In genomic region chr12:23640754-23641153, GRCh38 we compare ENCODE assay signal across 15 cellular contexts.
DNase-seq lines count a peak whose midpoint lies in the region; ATAC-seq, FAIRE-seq and TF ChIP-seq lines count a peak whose summit lies in the region.
"Had no signal": no experiment of that assay in that cellular context is flagged by ENCODE, and none has a peak within 500 bp of the region (broad histone marks: within the 10 kb centered on the region; RNA-seq: fewer than 3 reads in every experiment).

No MANE protein-coding gene starts in this region.

- H4K20me1 ChIP-seq in neural progenitor cell (ENCODE audit: low read depth): no peaks in the 10 kb centered on the region

- no peak for DNase-seq in HTR-8/SVneo (ENCODE audit: insufficient read length, low spot score)
- peak; percentile 99 for DNase-seq in NCI-H2107 treated with DMSO at 0.1 percent for 48 hours (lab: John Stamatoyannopoulos, UW; ENCODE audit: unreplicated experiment)
- peak; percentile 91 for DNase-seq in neural progenitor cell (ENCODE audit: low spot score)
- DNase-seq in EL: no peak
- DNase-seq in NCI-H226: no peak
- no peak for DNase-seq in psoas muscle
- DNase-seq: activated CD8-positive, alpha-beta memory T cell treated with anti-CD3 and anti-CD28 coated beads for 24 hours; activated effector memory CD4-positive, alpha-beta T cell treated with anti-CD3 and anti-CD28 coated beads, Interleukin-2, amount 50 U/mL, for 16 hours; DMS79 treated with DMSO at 0.1 percent for 48 hours; testis had no signal

- H3K9me3 Mint-ChIP-seq in brain: peaks cover 4 to 9% (median 9%) of the 10 kb centered on the region in 5 experiments
- H3K9me3 Mint-ChIP-seq in neural progenitor cell: peaks cover 12% of the 10 kb centered on the region

- H3K27ac ChIP-seq in neural progenitor cell (peak overlapping the region; percentile 98), psoas muscle (no peak overlapping the region)
- H3K27ac ChIP-seq: ascending aorta, SK-N-MC, testis, VCaP had no signal

- H2AFZ ChIP-seq in neural progenitor cell (replicated peaks): no peak overlapping the region

- WGBS in psoas muscle, 3 donors: 62 to 67% (median 66%) methylated on average over 4 of the region's 4 CpGs

- intact Hi-C loops in psoas muscle (cut with DNase I): no loop called here

- FAIRE-seq in HTR-8/SVneo (lab: Jason Lieb, UNC): peak; percentile 26

- H3F3A ChIP-seq in neural progenitor cell (ENCODE audit: low read depth): peaks cover 45% of the 10 kb centered on the region

- peaks cover 35% of the 10 kb centered on the region for H3K36me3 Mint-ChIP-seq in brain
- H3K36me3 Mint-ChIP-seq in neural progenitor cell: peaks cover 27% of the 10 kb centered on the region

- no peak for ATAC-seq in GM21515 (IDR thresholded peaks at IDR 0.05; ENCODE audit: unreplicated experiment)
- no peak for ATAC-seq in psoas muscle

- H3K27ac Mint-ChIP-seq in brain (peak overlapping the region; percentile 77 to 95 (median 85)), neural progenitor cell (peak overlapping the region; percentile 83)

- peak overlapping the region; percentile 73 for H3K4me2 ChIP-seq in neural progenitor cell

- no peaks in the 10 kb centered on the region for H3K79me2 ChIP-seq in neural progenitor cell (ENCODE audit: low read depth)

- H3K4me3 Mint-ChIP-seq in brain: peak overlapping the region in 4 of 5 experiments; percentile 58 to 78 (median 63)
- H3K4me3 Mint-ChIP-seq in neural progenitor cell: peak overlapping the region; percentile 48

- peak overlapping the region; percentile 22 for H3K4me3 ChIP-seq in neural progenitor cell
- no peak overlapping the region for H3K4me3 ChIP-seq in psoas muscle
- H3K4me3 ChIP-seq: ascending aorta, SK-N-MC, testis had no signal

- peaks cover 46% of the 10 kb centered on the region for H3K4me1 ChIP-seq in neural progenitor cell
- no peaks in the 10 kb centered on the region for H3K4me1 ChIP-seq in psoas muscle
- H3K4me1 ChIP-seq: ascending aorta, testis had no signal

- H3K27me3 Mint-ChIP-seq in brain (no peaks in the 10 kb centered on the region), neural progenitor cell (ENCODE audit: insufficient read depth, low read depth) (no peaks in the 10 kb centered on the region)

- H3K27me3 ChIP-seq in neural progenitor cell (no peaks in the 10 kb centered on the region), psoas muscle (ENCODE audit: insufficient read depth in 3 of 3, low read length in 2 of 3) (no peaks in the 10 kb centered on the region)
- H3K27me3 ChIP-seq: ascending aorta, testis had no signal

- no peak for TF ChIP-seq CTCF in brain (conservative IDR thresholded peaks at IDR 0.05)
- TF ChIP-seq CTCF in neural progenitor cell (IDR thresholded peaks at IDR 0.05): no peak
- no peak for TF ChIP-seq CTCF in psoas muscle (IDR thresholded peaks at IDR 0.05)

- H3K9me3 ChIP-seq in neural progenitor cell (ENCODE audit: low read depth) (no peaks in the 10 kb centered on the region), psoas muscle (no peaks in the 10 kb centered on the region)
- H3K9me3 ChIP-seq: ascending aorta, testis had no signal

- H3K4me1 Mint-ChIP-seq in brain (peaks cover 35% of the 10 kb centered on the region), neural progenitor cell (peaks cover 40% of the 10 kb centered on the region)

- H3K36me3 ChIP-seq in neural progenitor cell (peaks cover 18% of the 10 kb centered on the region), psoas muscle (ENCODE audit: insufficient read depth in 1 of 2, low read depth in 1 of 2) (no peaks in the 10 kb centered on the region)

- H3K9ac ChIP-seq in neural progenitor cell: no peak overlapping the region

Comparison
In these comparisons a context has a peak if more than half of its experiments do, and no peak if none do; other contexts are left out.
1. DNase-seq: peak in NCI-H2107 treated with DMSO at 0.1 percent for 48 hours (single experiment) and neural progenitor cell (single experiment); none in HTR-8/SVneo (single experiment), EL (single experiment), NCI-H226 (single experiment) and psoas muscle (0 of 2).